ENCODE assay signal across 11 cellular contexts in the genomic region with DNA sequence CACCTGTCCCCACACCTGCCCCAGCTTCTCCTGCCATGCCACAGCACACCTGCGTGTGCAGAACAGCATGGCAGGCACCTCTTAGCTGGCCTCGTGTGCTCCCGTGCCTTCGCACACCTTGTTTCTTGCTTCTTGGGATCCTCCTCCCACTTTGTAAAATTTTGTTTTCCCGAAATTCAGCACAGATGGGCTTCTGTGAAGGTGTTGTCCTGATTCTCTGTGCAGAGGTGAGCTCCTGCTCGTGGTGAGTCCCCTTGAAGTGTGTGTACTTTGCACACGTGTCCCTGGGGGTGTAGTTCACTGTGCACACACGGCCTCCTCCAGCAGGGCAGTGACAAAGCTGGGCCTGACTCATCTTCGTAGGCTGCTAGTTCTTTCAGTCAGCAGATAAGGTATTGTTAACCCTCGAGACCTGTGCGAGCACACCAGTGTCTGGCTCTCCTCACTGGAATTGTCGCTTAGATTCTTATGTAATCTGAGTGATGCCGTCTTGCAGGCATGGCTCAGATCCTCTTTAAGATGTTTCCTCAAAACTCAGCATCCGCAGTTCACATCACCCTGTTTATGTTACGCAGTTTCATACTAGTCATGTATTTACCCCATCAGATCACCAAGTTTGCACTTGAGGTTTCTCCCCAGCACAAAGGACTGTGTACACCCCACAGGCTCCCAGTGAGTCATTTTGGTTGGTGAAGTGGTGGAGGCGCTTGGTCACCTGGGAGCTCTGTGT.
DNase-seq lines count a peak whose midpoint lies in the region; ATAC-seq and TF ChIP-seq lines count a peak whose summit lies in the region.
"Had no signal": no experiment of that assay in that cellular context is flagged by ENCODE, and none has a peak within 500 bp of the region (broad histone marks: within the 10 kb centered on the region; RNA-seq: fewer than 3 reads in every experiment).

No MANE protein-coding gene starts in this region.

- TF ChIP-seq CTCF in HCT116 (IDR thresholded peaks at IDR 0.05 in 2 of 3, conservative IDR thresholded peaks at IDR 0.05 in 1 of 3; ENCODE audit: borderline replicate concordance in 1 of 3, insufficient read depth in 1 of 3, low read depth in 2 of 3, low read length in 2 of 3) (no peak), mesothelial cell of epicardium (IDR thresholded peaks at IDR 0.05; ENCODE audit: unreplicated experiment) (no peak)

- peaks cover 73% of the 10 kb centered on the region for H3K4me1 Mint-ChIP-seq in activated T-cell treated with anti-CD3 and anti-CD28 coated beads, Interleukin-2, amount 50 U/mL, for 72 hours (ENCODE audit: low read depth)
- H3K4me1 Mint-ChIP-seq in mesothelial cell of epicardium, result peaks cover 12% of the 10 kb centered on the region

- RAD21 ChIA-PET in HCT116 (lab: Charles Lee; ENCODE audit: low non-redundant PET in 1 of 2, low total read pairs in 2 of 2, uncharacterized antibody in 2 of 2, unreplicated experiment in 2 of 2), result no interaction called here

- intact Hi-C loops in HCT116 (cut with micrococcal nuclease), result no loop called here

- no peaks in the 10 kb centered on the region for H3K9me3 ChIP-seq in HCT116 (ENCODE audit: control insufficient read depth in 1 of 2, insufficient read depth in 1 of 2, low read depth in 1 of 2, low read length in 2 of 2)
- H3K9me3 ChIP-seq: thyroid gland had no signal

- H3K4me3 ChIP-seq in HCT116 (replicated peaks in 1 of 2; ENCODE audit: low read depth in 1 of 2, low read length in 2 of 2), result no peak overlapping the region
- H3K4me3 ChIP-seq: thyroid gland had no signal

- H3K27me3 Mint-ChIP-seq in activated T-cell treated with anti-CD3 and anti-CD28 coated beads, Interleukin-2, amount 50 U/mL, for 72 hours (ENCODE audit: low read depth), result no peaks in the 10 kb centered on the region
- H3K27me3 Mint-ChIP-seq in mesothelial cell of epicardium (ENCODE audit: low read depth), result no peaks in the 10 kb centered on the region
- H3K27me3 Mint-ChIP-seq: T-cell had no signal

- no peak for TF ChIP-seq RAD21 in HCT116 (IDR thresholded peaks at IDR 0.05; ENCODE audit: low read depth)

- no peaks in the 10 kb centered on the region for H3K9me2 ChIP-seq in HCT116 (ENCODE audit: insufficient read depth)

- peaks cover 0 to 21% of the 10 kb centered on the region in 2 experiments; a peak in 3 of 4 replicates for H3K4me1 ChIP-seq in HCT116 (ENCODE audit: control insufficient read depth in 1 of 2, insufficient read depth in 2 of 2, low read length in 2 of 2)
- H3K4me1 ChIP-seq: parathyroid adenoma had no signal

- no peak overlapping the region for H2AFZ ChIP-seq in HCT116 (ENCODE audit: low read depth, low read length, poor library complexity, severe bottlenecking)
- H2AFZ ChIP-seq: parathyroid adenoma had no signal

- peaks cover 0 to 6% of the 10 kb centered on the region in 2 donors for H3K36me3 Mint-ChIP-seq in activated T-cell treated with anti-CD3 and anti-CD28 coated beads, Interleukin-2, amount 50 U/mL, for 72 hours (ENCODE audit: insufficient read depth in 2 of 2)
- H3K36me3 Mint-ChIP-seq in mesothelial cell of epicardium, result no peaks in the 10 kb centered on the region

- H3K27ac ChIP-seq in HCT116 (ENCODE audit: low read depth, low read length), result no peak overlapping the region
- H3K27ac ChIP-seq: parathyroid adenoma, thyroid gland had no signal

- H3K36me3 ChIP-seq in HCT116 (ENCODE audit: control insufficient read depth in 1 of 2, insufficient read depth in 2 of 2, low read length in 2 of 2), result no peaks in the 10 kb centered on the region
- H3K36me3 ChIP-seq: thyroid gland had no signal

- no TSS peak for BruUV-seq in HCT116 (replicated peaks; lab: Mats Ljungman, UMichigan)

- H3K27ac Mint-ChIP-seq in activated T-cell treated with anti-CD3 and anti-CD28 coated beads, Interleukin-2, amount 50 U/mL, for 72 hours, result peak overlapping the region; percentile 67
- H3K27ac Mint-ChIP-seq in mesothelial cell of epicardium, result peak overlapping the region; percentile 33
- H3K27ac Mint-ChIP-seq: T-cell had no signal

- no peak for TF ChIP-seq POLR2A in HCT116 (IDR thresholded peaks at IDR 0.05; ENCODE audit: borderline replicate concordance, extremely low read depth, insufficient read depth, insufficient read length)

- peaks cover 98% of the 10 kb centered on the region for H3K79me2 ChIP-seq in HCT116 (ENCODE audit: insufficient read depth, low read length)

- ATAC-seq in HCT116 (peak; percentile 27; the same call in 1 of the 2 replicates), GM19035 (IDR thresholded peaks at IDR 0.05; ENCODE audit: unreplicated experiment) (no peak)
- peak; percentile 95 to 96 for ATAC-seq in activated T-cell treated with anti-CD3 and anti-CD28 coated beads, Interleukin-2, amount 50 U/mL, for 72 hours (replicated peaks in 1 of 2)

- POLR2A ChIA-PET in HCT116 (lab: Charles Lee), result no interaction called here

- H3K9ac ChIP-seq in HCT116 (ENCODE audit: low read length), result no peak overlapping the region
- H3K9ac ChIP-seq: parathyroid adenoma had no signal

- no peaks in the 10 kb centered on the region for H3K9me3 Mint-ChIP-seq in activated T-cell treated with anti-CD3 and anti-CD28 coated beads, Interleukin-2, amount 50 U/mL, for 72 hours
- H3K9me3 Mint-ChIP-seq in mesothelial cell of epicardium, result no peaks in the 10 kb centered on the region

- no peaks in the 10 kb centered on the region for H3K27me3 ChIP-seq in HCT116 (ENCODE audit: insufficient read depth, low read length)
- H3K27me3 ChIP-seq: thyroid gland had no signal

- DNase-seq in Caki2 (ENCODE audit: low read depth) (peak; percentile 39), HCT116 (ENCODE audit: low read depth, low spot score) (no peak), mesothelial cell of epicardium (ENCODE audit: low spot score in 2 of 2, unreplicated experiment in 2 of 2) (no peak), NCI-H345 treated with DMSO at 0.1 percent for 48 hours (lab: John Stamatoyannopoulos, UW; ENCODE audit: unreplicated experiment) (no peak), COR-L47 (lab: John Stamatoyannopoulos, UW) (no peak)
- peak; percentile 45 to 59 for DNase-seq in activated T-cell treated with anti-CD3 and anti-CD28 coated beads, Interleukin-2, amount 50 U/mL, for 72 hours
- DNase-seq: stimulated activated CD4-positive, alpha-beta T cell treated with anti-CD3 and anti-CD28 coated beads, Interleukin-4, amount 100 ng/mL, for 1 hour; T-cell; thyroid gland had no signal

- H3K4me3 Mint-ChIP-seq in activated T-cell treated with anti-CD3 and anti-CD28 coated beads, Interleukin-2, amount 50 U/mL, for 72 hours, result peak overlapping the region; percentile 60 to 61
- H3K4me3 Mint-ChIP-seq in mesothelial cell of epicardium, result no peak overlapping the region
- H3K4me3 Mint-ChIP-seq: T-cell had no signal

- CTCF ChIA-PET in HCT116 (lab: Charles Lee), result no interaction called here

- in situ Hi-C loops in Caki2 (cut with HindIII; ENCODE audit: low pct_unique_long_range_greater_than_20kb, low sequenced_read_pairs), result no loop called here

- no peak overlapping the region for H3K4me2 ChIP-seq in HCT116 (ENCODE audit: low read length)

- peaks cover 19% of the 10 kb centered on the region for H4K20me1 ChIP-seq in HCT116 (ENCODE audit: insufficient read depth)

TF ChIP-seq in HCT116, 20 proteins besides CTCF, POLR2A, EP300 and RAD21:
- no peak for TF ChIP-seq TCF7L2 (IDR thresholded peaks at IDR 0.05; ENCODE audit: borderline replicate concordance, extremely low read depth, insufficient read depth, insufficient read length)

Comparison
In these comparisons a context has a peak if more than half of its experiments do, and no peak if none do; other contexts are left out.
1. DNase-seq: peak in Caki2 (single experiment) and activated T-cell treated with anti-CD3 and anti-CD28 coated beads, Interleukin-2, amount 50 U/mL, for 72 hours (2 of 2); none in HCT116 (single experiment), mesothelial cell of epicardium (0 of 2), NCI-H345 treated with DMSO at 0.1 percent for 48 hours (single experiment) and COR-L47 (single experiment).